Comparison of ENCODE assay signal across 14 cellular contexts in the genomic region with DNA sequence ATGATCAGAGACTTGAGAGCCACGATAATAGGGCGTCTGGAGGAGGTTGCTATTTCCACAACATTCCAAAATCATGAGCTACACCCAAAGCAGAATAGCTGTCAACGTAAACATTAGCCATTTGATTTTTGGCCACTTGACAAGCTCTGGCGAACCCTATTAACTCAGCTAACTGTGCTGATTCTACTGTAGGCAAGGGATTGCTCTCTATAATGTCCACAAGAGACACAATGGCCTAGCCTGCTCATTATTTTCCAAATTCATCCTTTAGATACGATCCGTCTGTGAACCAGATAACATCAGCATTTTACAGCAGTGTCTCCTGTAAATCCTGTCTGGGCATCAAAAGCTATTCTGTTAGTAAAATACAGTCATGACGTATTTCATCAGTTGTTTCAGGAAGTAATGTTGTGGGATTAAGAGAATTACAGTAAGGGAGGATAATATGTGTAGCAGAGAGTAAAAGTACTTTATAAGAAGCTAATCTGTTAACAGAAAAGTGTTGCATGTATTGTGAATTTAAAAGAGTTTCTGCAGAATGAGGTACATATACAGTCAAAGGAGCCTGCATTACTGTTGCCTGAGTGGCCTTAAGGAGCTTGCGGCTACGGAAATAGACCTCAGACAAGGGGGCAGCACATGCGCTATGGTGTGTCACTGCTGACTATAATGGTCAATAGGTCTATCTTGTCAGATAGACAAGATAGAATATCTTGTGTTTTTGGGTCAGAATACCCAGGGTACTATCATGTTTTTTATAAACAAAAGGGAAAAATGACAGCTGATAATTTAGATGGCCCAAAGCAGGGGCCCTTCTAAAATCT. TPM values are rescaled to one million over a fixed set of nuclear protein-coding genes. Genes with fewer than 3 reads are reported as not detected.
A peak's percentile ranks its signal among the peaks of the same experiment; 100 is the strongest.
DNase-seq lines count a peak whose midpoint lies in the region; ATAC-seq and TF ChIP-seq lines count a peak whose summit lies in the region.
"Had no signal": no experiment of that assay in that cellular context is flagged by ENCODE, and none has a peak within 500 bp of the region (broad histone marks: within the 10 kb centered on the region; RNA-seq: fewer than 3 reads in every experiment).

No MANE protein-coding gene starts in this region.

- DNase-seq in Daoy (ENCODE audit: low read depth) (peak; percentile 79), M059J (ENCODE audit: low read depth) (peak; percentile 81), astrocyte of the spinal cord (ENCODE audit: low read depth, low spot score) (peak; percentile 16), left kidney (ENCODE audit: low read depth, low spot score) (peak; percentile 26), CD1c-positive myeloid dendritic cell (ENCODE audit: extremely low spot score) (no peak), NCI-H2107 (lab: John Stamatoyannopoulos, UW) (no peak)
- DNase-seq: activated CD4-positive, alpha-beta T cell treated with anti-CD3 and anti-CD28 coated beads, Interleukin-2, amount 10 ng/mL, durations not matched to agents 24 days and 14 days; activated naive CD4-positive, alpha-beta T cell treated with anti-CD3 and anti-CD28 coated beads for 36 hours; effector memory CD4-positive, alpha-beta T cell; NCI-H187; SIG-M5; tibial artery had no signal

- no peak overlapping the region for H3K4me3 ChIP-seq in astrocyte of the spinal cord (ENCODE audit: low read depth, low read length)
- H3K4me3 ChIP-seq: tibial artery had no signal

- no peak for TF ChIP-seq CTCF in astrocyte of the spinal cord (IDR thresholded peaks at IDR 0.05; ENCODE audit: low read depth, low read length)

- ATAC-seq in HG03469 (IDR thresholded peaks at IDR 0.05; ENCODE audit: unreplicated experiment) (no peak), HG02623 (IDR thresholded peaks at IDR 0.05; ENCODE audit: unreplicated experiment) (no peak)

- in situ Hi-C loops in astrocyte of the spinal cord (cut with HindIII; ENCODE audit: low sequenced_read_pairs), result no loop called here

RNA-seq across cellular contexts. Expression of a gene that starts 44.9 kb away (rescaled TPM):
- total RNA-seq in Daoy (2014; rRNA removed; shearing (Covaris generic)), result 29.9 and 39.1 TPM in 2 replicates
- total RNA-seq in M059J (2014; rRNA removed; shearing (Covaris generic)), result 15.3 and 26.1 TPM in 2 replicates
- total RNA-seq: activated CD4-positive, alpha-beta T cell treated with anti-CD3 and anti-CD28 coated beads, Interleukin-2, amount 10 ng/mL, durations not matched to agents 24 days and 14 days; activated naive CD4-positive, alpha-beta T cell treated with anti-CD3 and anti-CD28 coated beads for 36 hours had no signal

Comparison
In these comparisons a context has a peak if more than half of its experiments do, and no peak if none do; other contexts are left out.
1. DNase-seq: peak in Daoy (single experiment), M059J (single experiment), astrocyte of the spinal cord (single experiment) and left kidney (single experiment); none in CD1c-positive myeloid dendritic cell (single experiment) and NCI-H2107 (single experiment).